ENCODE assay signal across 9 cellular contexts in genomic region chr11:16883179-16883578, GRCh38.
DNase-seq lines count a peak whose midpoint lies in the region; ATAC-seq, FAIRE-seq and TF ChIP-seq lines count a peak whose summit lies in the region.
"Had no signal": no experiment of that assay in that cellular context is flagged by ENCODE, and none has a peak within 500 bp of the region (broad histone marks: within the 10 kb centered on the region; RNA-seq: fewer than 3 reads in every experiment).

No MANE protein-coding gene starts in this region.

- H3K4me2 ChIP-seq in H1 (ENCODE audit: insufficient read depth in 1 of 2, low read depth in 2 of 2, low read length in 2 of 2) (no peak overlapping the region), trophoblast cell (ENCODE audit: low read length) (no peak overlapping the region)

- H3K79me2 ChIP-seq in H1 (ENCODE audit: control insufficient read depth in 1 of 2, insufficient read depth in 2 of 2, low read length in 2 of 2) (no peaks in the 10 kb centered on the region), trophoblast cell (ENCODE audit: control insufficient read depth, insufficient read depth, low read length, poor library complexity) (peaks cover 13% of the 10 kb centered on the region)

- WGBS in H1 (ENCODE audit: extremely low coverage in 1 of 2, insufficient coverage in 1 of 2, insufficient read length in 1 of 2, insufficient replicate concordance in 2 of 2, low coverage in 1 of 2, low lambda C conversion rate in 2 of 2, missing lambda C conversion rate in 1 of 2), 2 experiments: 93% methylated on average over 3 of the region's 3 CpGs; no CpG with 5 or more reads in 1 of the 2 experiments
- WGBS in trophoblast cell (ENCODE audit: extremely low coverage, insufficient coverage, insufficient read length): no CpG with 5 or more reads among the region's 3 CpGs

- H3K18ac ChIP-seq in H1 (ENCODE audit: extremely low read depth, low read length): no peak overlapping the region
- H3K18ac ChIP-seq in trophoblast cell (ENCODE audit: low read length): peak overlapping the region; percentile 64

- no peak overlapping the region for H4K8ac ChIP-seq in H1 (ENCODE audit: extremely low read depth, insufficient read depth, low read length)
- H4K8ac ChIP-seq in trophoblast cell (ENCODE audit: low read depth, low read length): peak overlapping the region; percentile 36

- H2BK120ac ChIP-seq in H1 (replicated peaks; ENCODE audit: low read depth, low read length) (no peak overlapping the region), trophoblast cell (ENCODE audit: insufficient read depth, low read length, poor library complexity) (no peak overlapping the region)

- H2BK15ac ChIP-seq in H1 (ENCODE audit: low read length): no peak overlapping the region

- TF ChIP-seq CTCF in H1 (IDR thresholded peaks at IDR 0.05; ENCODE audit: control extremely low read depth in 1 of 3, insufficient read depth in 1 of 3, low read depth in 1 of 3, low read length in 3 of 3): peak in 2 of 3 experiments; percentile 15; a peak in 2 of 4 replicates

- H3K9ac ChIP-seq in H1 (replicated peaks in 1 of 4; ENCODE audit: extremely low read depth in 1 of 4, low read depth in 3 of 4, low read length in 3 of 4) (no peak overlapping the region), trophoblast cell (ENCODE audit: low read length) (no peak overlapping the region)

- H3K56ac ChIP-seq in H1 (replicated peaks; ENCODE audit: insufficient read length, low read depth, low read length): no peak overlapping the region

- TF ChIP-seq POLR2A in H1 (IDR thresholded peaks at IDR 0.05; ENCODE audit: control extremely low read depth in 1 of 2, low read depth in 2 of 2, low read length in 2 of 2): no peak
- TF ChIP-seq POLR2A in H54 (IDR thresholded peaks at IDR 0.05; ENCODE audit: low read depth, low read length): no peak

- H3K23ac ChIP-seq in H1 (ENCODE audit: insufficient read length) (no peak overlapping the region), trophoblast cell (ENCODE audit: low read length) (no peak overlapping the region)

- no peak for TF ChIP-seq EP300 in H1 (IDR thresholded peaks at IDR 0.05; ENCODE audit: borderline replicate concordance in 1 of 2, low read depth in 2 of 2, low read length in 2 of 2)

- peak; percentile 12 to 35; a peak in 2 of 4 replicates for TF ChIP-seq RAD21 in H1 (IDR thresholded peaks at IDR 0.05 in 1 of 2, conservative IDR thresholded peaks at IDR 0.05 in 1 of 2; ENCODE audit: low read depth in 2 of 2, low read length in 2 of 2)

- DNase-seq in GDM1 (lab: John Stamatoyannopoulos, UW) (peak; percentile 46), NCI-H2196 treated with DMSO at 0.1 percent for 48 hours (lab: John Stamatoyannopoulos, UW; ENCODE audit: unreplicated experiment) (peak; percentile 13), H1 (ENCODE audit: low read depth in 1 of 2, low spot score in 2 of 2) (no peak), trophoblast cell (peak; percentile 46 to 61), H54 (ENCODE audit: insufficient read length, low spot score) (no peak)
- DNase-seq in stimulated activated CD8-positive, alpha-beta memory T cell treated with anti-CD3 and anti-CD28 coated beads, Interleukin-4, amount 100 ng/mL, for 48 hours: no peak
- no peak for DNase-seq in activated CD4-positive, CD25-positive, alpha-beta regulatory T cell (lab: John Stamatoyannopoulos, UW)

- FAIRE-seq in H1 (lab: Jason Lieb, UNC): no peak
- FAIRE-seq in H54 (lab: Jason Lieb, UNC): no peak

- H3K36me3 ChIP-seq in H1 (ENCODE audit: control insufficient read depth in 2 of 4, insufficient read depth in 4 of 4, low read length in 3 of 4) (no peaks in the 10 kb centered on the region), trophoblast cell (ENCODE audit: control insufficient read depth in 1 of 2, insufficient read depth in 2 of 2, low read length in 2 of 2) (peaks cover 0 to 3% of the 10 kb centered on the region in 2 experiments)
- H3K36me3 ChIP-seq: SJSA1 had no signal

- H3K79me1 ChIP-seq in H1 (ENCODE audit: low read depth, low read length) (peaks cover 2% of the 10 kb centered on the region; the same call in 1 of the 2 replicates), trophoblast cell (ENCODE audit: low read length) (peaks cover 34% of the 10 kb centered on the region)

- peaks cover 0 to 3% of the 10 kb centered on the region in 2 experiments for H4K20me1 ChIP-seq in H1 (replicated peaks in 1 of 2; ENCODE audit: control insufficient read depth in 1 of 2, insufficient read depth in 2 of 2, low read length in 2 of 2)

- H3K23me2 ChIP-seq in H1 (ENCODE audit: low read depth, low read length): no peaks in the 10 kb centered on the region

- H3K4me3 ChIP-seq in H1 (ENCODE audit: extremely low read depth in 1 of 4, insufficient read depth in 2 of 4, low read depth in 3 of 4, low read length in 4 of 4): no peak overlapping the region
- no peak overlapping the region for H3K4me3 ChIP-seq in trophoblast cell (ENCODE audit: low read depth, low read length)
- H3K4me3 ChIP-seq: SJSA1 had no signal

- H2AFZ ChIP-seq in H1 (ENCODE audit: low read length) (no peak overlapping the region), trophoblast cell (ENCODE audit: insufficient read depth, low read length, poor library complexity) (no peak overlapping the region)

- no peak overlapping the region for H3K27ac ChIP-seq in H1 (ENCODE audit: low read depth, low read length)
- peak overlapping the region; percentile 27 for H3K27ac ChIP-seq in trophoblast cell (ENCODE audit: low read depth, low read length)
- H3K27ac ChIP-seq: SJSA1 had no signal

- H3K27me3 ChIP-seq in H1 (replicated peaks in 1 of 4; ENCODE audit: control insufficient read depth in 3 of 4, extremely low read depth in 1 of 4, insufficient read depth in 3 of 4, low read length in 3 of 4) (no peaks in the 10 kb centered on the region), trophoblast cell (ENCODE audit: insufficient read depth, low read length) (no peaks in the 10 kb centered on the region)

- no peak overlapping the region for H2BK5ac ChIP-seq in H1 (ENCODE audit: low read depth, low read length)
- peak overlapping the region; percentile 16 for H2BK5ac ChIP-seq in trophoblast cell (ENCODE audit: low read depth, low read length, poor library complexity)

- H4K91ac ChIP-seq in H1 (replicated peaks; ENCODE audit: insufficient read length, low read length): no peak overlapping the region
- H4K91ac ChIP-seq in trophoblast cell (ENCODE audit: low read depth, low read length): peak overlapping the region; percentile 10

- no peak overlapping the region for H2BK12ac ChIP-seq in H1 (ENCODE audit: low read depth, low read length)
- peak overlapping the region; percentile 6 for H2BK12ac ChIP-seq in trophoblast cell (ENCODE audit: low read length)

- H4K12ac ChIP-seq in trophoblast cell (ENCODE audit: low read depth, low read length): no peak overlapping the region

- no peak overlapping the region for H3K4ac ChIP-seq in H1 (replicated peaks; ENCODE audit: insufficient read length, low read depth, low read length)
- H3K4ac ChIP-seq in trophoblast cell (ENCODE audit: low read depth, low read length): peak overlapping the region; percentile 64

- no peak overlapping the region for H2AK5ac ChIP-seq in H1 (ENCODE audit: low read depth, low read length)
- peak overlapping the region; percentile 84 for H2AK5ac ChIP-seq in trophoblast cell (ENCODE audit: low read length)

- no peak overlapping the region for H2BK20ac ChIP-seq in H1 (ENCODE audit: low read length)

- POLR2A ChIA-PET in H1 (lab: Charles Lee; ENCODE audit: partially characterized antibody): interaction anchor here (1.0 kb wide), 1 partner anchor 11 kb away, joined by 3 read pairs; no protein-coding TSS in a partner anchor

- H3K14ac ChIP-seq in H1 (ENCODE audit: insufficient read length) (no peak overlapping the region), trophoblast cell (ENCODE audit: low read length) (no peak overlapping the region)

- no peak for ATAC-seq in GM19463 (IDR thresholded peaks at IDR 0.05; ENCODE audit: unreplicated experiment)

- H3K4me1 ChIP-seq in H1 (replicated peaks in 1 of 4; ENCODE audit: control insufficient read depth in 3 of 4, insufficient read depth in 4 of 4, low read length in 3 of 4) (peaks cover 2 to 7% (median 5%) of the 10 kb centered on the region in 4 experiments; a peak in 4 of 7 replicates), trophoblast cell (ENCODE audit: control insufficient read depth in 1 of 2, insufficient read depth in 2 of 2, low read length in 2 of 2) (peaks cover 19 to 33% of the 10 kb centered on the region in 2 experiments)
- H3K4me1 ChIP-seq: SJSA1 had no signal

- no peak overlapping the region for H4K5ac ChIP-seq in H1 (ENCODE audit: insufficient read length, low read depth, low read length)

- peaks cover 0 to 11% of the 10 kb centered on the region in 2 experiments; a peak in 1 of 4 replicates for H3K9me3 ChIP-seq in H1 (ENCODE audit: insufficient read depth in 2 of 2, low read depth in 1 of 2, low read length in 1 of 2)
- H3K9me3 ChIP-seq in trophoblast cell (ENCODE audit: insufficient read depth, low read depth, low read length): no peaks in the 10 kb centered on the region
- H3K9me3 ChIP-seq: SJSA1 had no signal

- CTCF ChIA-PET in H1 (lab: Charles Lee; ENCODE audit: partially characterized antibody): interaction anchor here (0.7 to 5.2 kb wide), 15 partner anchors 8 to 121 kb away, joined by 3 to 46 read pairs (median 5); no protein-coding TSS in a partner anchor

TF ChIP-seq in H1, 55 proteins besides CTCF, POLR2A, EP300 and RAD21:
- no peak for TF ChIP-seq RBBP5 (IDR thresholded peaks at IDR 0.05; ENCODE audit: borderline replicate concordance, low read depth, low read length)
- TF ChIP-seq ZNF274 (IDR thresholded peaks at IDR 0.05; ENCODE audit: borderline replicate concordance, extremely low read depth, low read length): no peak
- TF ChIP-seq CREB1 (IDR thresholded peaks at IDR 0.05): no peak
- TF ChIP-seq ATF2 (IDR thresholded peaks at IDR 0.05; ENCODE audit: low read length): no peak
- no peak for TF ChIP-seq GTF2F1 (IDR thresholded peaks at IDR 0.05; ENCODE audit: borderline replicate concordance, low read depth, low read length)
- no peak for TF ChIP-seq NANOG (IDR thresholded peaks at IDR 0.05; ENCODE audit: insufficient read depth, low read depth, low read length, poor library complexity, severe bottlenecking)
- TF ChIP-seq SRF (IDR thresholded peaks at IDR 0.05; ENCODE audit: low read depth, low read length): no peak

Comparison
In these comparisons a context has a peak if more than half of its experiments do, and no peak if none do; other contexts are left out.
1. DNase-seq: peak in GDM1 (single experiment), NCI-H2196 treated with DMSO at 0.1 percent for 48 hours (single experiment) and trophoblast cell (2 of 2); none in H1 (0 of 2), stimulated activated CD8-positive, alpha-beta memory T cell treated with anti-CD3 and anti-CD28 coated beads, Interleukin-4, amount 100 ng/mL, for 48 hours (single experiment), activated CD4-positive, CD25-positive, alpha-beta regulatory T cell (0 of 4) and H54 (single experiment).